Comparison of ENCODE assay signal across 27 cellular contexts in the genomic region with DNA sequence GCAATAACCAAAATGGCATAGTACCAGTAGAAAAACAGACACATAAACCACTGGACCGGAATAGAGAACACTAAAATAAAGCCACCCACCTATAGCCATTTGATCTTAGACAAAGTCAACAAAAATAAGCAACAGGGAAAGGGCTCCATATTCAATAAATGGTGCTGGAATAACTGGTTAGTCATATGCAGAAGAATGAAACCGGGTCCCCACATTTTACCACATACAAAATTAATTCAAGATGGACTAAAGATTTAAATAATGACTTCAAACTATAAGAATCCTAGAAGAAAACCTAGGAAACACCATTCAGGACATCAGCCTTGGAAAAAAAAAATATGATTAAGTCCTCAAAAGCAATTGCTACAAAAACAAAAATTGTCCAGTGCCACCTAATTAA. TPM values are rescaled to one million over a fixed set of nuclear protein-coding genes. Genes with fewer than 3 reads are reported as not detected.
A peak's percentile ranks its signal among the peaks of the same experiment; 100 is the strongest.
DNase-seq lines count a peak whose midpoint lies in the region; ATAC-seq, FAIRE-seq and TF ChIP-seq lines count a peak whose summit lies in the region.
"Had no signal": no experiment of that assay in that cellular context is flagged by ENCODE, and none has a peak within 500 bp of the region (broad histone marks: within the 10 kb centered on the region; RNA-seq: fewer than 3 reads in every experiment).

No MANE protein-coding gene starts in this region.

- no peaks in the 10 kb centered on the region for H3K27me3 ChIP-seq in GM23248 (replicated peaks; ENCODE audit: insufficient read depth)
- H3K27me3 ChIP-seq in astrocyte (ENCODE audit: insufficient read depth, low read length), result no peaks in the 10 kb centered on the region
- H3K27me3 ChIP-seq: BLaER1, SJSA1 had no signal

- CTCF ChIA-PET in OCI-LY7 (lab: Charles Lee; ENCODE audit: unreplicated experiment), result no interaction called here

- H3K36me3 ChIP-seq in GM23248 (ENCODE audit: low read depth) (no peaks in the 10 kb centered on the region), astrocyte (ENCODE audit: insufficient read depth, low read length) (no peaks in the 10 kb centered on the region), OCI-LY7 (ENCODE audit: insufficient read depth, low read length) (no peaks in the 10 kb centered on the region)
- H3K36me3 ChIP-seq: BLaER1, SJSA1 had no signal

- FAIRE-seq in astrocyte (lab: Jason Lieb, UNC), result no peak
- FAIRE-seq: D721Med, GM18507 had no signal

- no peak overlapping the region for H3K4me3 Mint-ChIP-seq in astrocyte (ENCODE audit: unreplicated experiment)
- H3K4me3 Mint-ChIP-seq: CD4-positive, CD25-positive, alpha-beta regulatory T cell; GM23338; H9 had no signal

- in situ Hi-C loops in GM23248 (cut with MboI), result no loop called here

- H3K4me3 ChIP-seq in AG09309 (ENCODE audit: control insufficient read depth, low read depth, low read length), result no peak overlapping the region
- no peak overlapping the region for H3K4me3 ChIP-seq in GM23248
- no peak overlapping the region for H3K4me3 ChIP-seq in astrocyte (ENCODE audit: insufficient read depth, low read depth, low read length)
- H3K4me3 ChIP-seq in fibroblast of mammary gland (ENCODE audit: control insufficient read depth, low read depth, low read length), result no peak overlapping the region
- H3K4me3 ChIP-seq in OCI-LY7 (ENCODE audit: low read depth, low read length, poor library complexity, severe bottlenecking), result no peak overlapping the region
- H3K4me3 ChIP-seq: BLaER1, GM23338, PC-9, SJSA1 had no signal

- no peaks in the 10 kb centered on the region for H3K9me3 Mint-ChIP-seq in astrocyte (ENCODE audit: unreplicated experiment)
- H3K9me3 Mint-ChIP-seq: GM23338, H9 had no signal

- no TSS peak for BruUV-seq in OCI-LY7 (replicated peaks; lab: Mats Ljungman, UMichigan)

- ATAC-seq in HG02870 (IDR thresholded peaks at IDR 0.05; ENCODE audit: unreplicated experiment), result no peak
- ATAC-seq: GM23338, Right ventricle myocardium inferior had no signal

- POLR2A ChIA-PET in OCI-LY7 (lab: Charles Lee), result no interaction called here

- no peak overlapping the region for H3K27ac Mint-ChIP-seq in astrocyte (ENCODE audit: unreplicated experiment)
- H3K27ac Mint-ChIP-seq: CD4-positive, CD25-positive, alpha-beta regulatory T cell; GM23338; H9 had no signal

- TF ChIP-seq CTCF in AG09309 (IDR thresholded peaks at IDR 0.05; ENCODE audit: control insufficient read depth, insufficient read depth, low read depth, low read length, missing control alignments), result no peak
- no peak for TF ChIP-seq CTCF in astrocyte (IDR thresholded peaks at IDR 0.05; ENCODE audit: insufficient read depth, low read depth, low read length)
- no peak for TF ChIP-seq CTCF in fibroblast of mammary gland (conservative IDR thresholded peaks at IDR 0.05; ENCODE audit: control insufficient read depth, insufficient read depth, low read depth, low read length)
- no peak for TF ChIP-seq CTCF in OCI-LY7 (conservative IDR thresholded peaks at IDR 0.05; ENCODE audit: low read length)

- DNase-seq in AG09309 (ENCODE audit: low read depth) (peak; percentile 25), GM23248 (peak; percentile 29), astrocyte (ENCODE audit: low read depth) (peak; percentile 42), fibroblast of mammary gland (ENCODE audit: low read depth) (peak; percentile 21), OCI-LY7 (ENCODE audit: low spot score) (no peak), DMS153 (lab: John Stamatoyannopoulos, UW) (no peak)
- DNase-seq: CD4-positive, CD25-positive, alpha-beta regulatory T cell; DMS79; H9; NCI-H1048; NCI-H1417; NCI-H1694 treated with DMSO at 0.1 percent for 48 hours; NCI-H2081 treated with DMSO at 0.1 percent for 48 hours; NCI-H2171; NCI-H345; NCI-H510A treated with DMSO at 0.1 percent for 48 hours; NCI-H748 treated with DMSO at 0.1 percent for 48 hours; PC-9 had no signal

- no peaks in the 10 kb centered on the region for H3K4me1 ChIP-seq in GM23248 (ENCODE audit: insufficient read depth)
- H3K4me1 ChIP-seq in astrocyte (ENCODE audit: insufficient read depth, low read length), result peaks cover 9% of the 10 kb centered on the region
- no peaks in the 10 kb centered on the region for H3K4me1 ChIP-seq in OCI-LY7 (ENCODE audit: insufficient read depth, low read length, poor library complexity, severe bottlenecking)
- H3K4me1 ChIP-seq: BLaER1 had no signal

- peaks cover 7% of the 10 kb centered on the region for H3K4me1 Mint-ChIP-seq in astrocyte (ENCODE audit: low read depth, unreplicated experiment)
- H3K4me1 Mint-ChIP-seq: CD4-positive, CD25-positive, alpha-beta regulatory T cell; GM23338; H9 had no signal

- H3K79me2 ChIP-seq in GM23248 (ENCODE audit: insufficient read depth) (no peaks in the 10 kb centered on the region), astrocyte (ENCODE audit: insufficient read depth, low read length) (no peaks in the 10 kb centered on the region), OCI-LY7 (ENCODE audit: insufficient read depth, low read depth, low read length) (no peaks in the 10 kb centered on the region)

- H3K9ac ChIP-seq in GM23248 (no peak overlapping the region), astrocyte (ENCODE audit: low read length) (no peak overlapping the region)
- H3K9ac ChIP-seq: BLaER1 had no signal

- H3K9me2 ChIP-seq in GM23248 (ENCODE audit: insufficient read depth), result no peaks in the 10 kb centered on the region
- H3K9me2 ChIP-seq in OCI-LY7 (ENCODE audit: insufficient read depth, low read length), result no peaks in the 10 kb centered on the region

- no peaks in the 10 kb centered on the region for H3K27me3 Mint-ChIP-seq in astrocyte (ENCODE audit: low read depth, unreplicated experiment)
- H3K27me3 Mint-ChIP-seq: CD4-positive, CD25-positive, alpha-beta regulatory T cell had no signal

- no peak overlapping the region for H3K27ac ChIP-seq in GM23248
- no peak overlapping the region for H3K27ac ChIP-seq in astrocyte (ENCODE audit: low read depth, low read length)
- H3K27ac ChIP-seq in OCI-LY7 (ENCODE audit: low read depth, low read length, poor library complexity, severe bottlenecking), result no peak overlapping the region
- H3K27ac ChIP-seq: 22Rv1, BLaER1, HL-60, PC-9, SJSA1 had no signal

- H3K36me3 Mint-ChIP-seq in astrocyte (ENCODE audit: low read depth, unreplicated experiment), result no peaks in the 10 kb centered on the region
- H3K36me3 Mint-ChIP-seq: CD4-positive, CD25-positive, alpha-beta regulatory T cell had no signal

- H3K9me3 ChIP-seq in GM23248 (ENCODE audit: low read depth) (no peaks in the 10 kb centered on the region), astrocyte (ENCODE audit: insufficient read depth, low read depth, low read length) (no peaks in the 10 kb centered on the region), OCI-LY7 (ENCODE audit: low read length) (no peaks in the 10 kb centered on the region)
- H3K9me3 ChIP-seq: BLaER1, SJSA1 had no signal

- no peak overlapping the region for H2AFZ ChIP-seq in GM23248
- no peak overlapping the region for H2AFZ ChIP-seq in astrocyte (ENCODE audit: low read depth, low read length)
- H2AFZ ChIP-seq in OCI-LY7 (ENCODE audit: low read length), result no peak overlapping the region
- H2AFZ ChIP-seq: GM23338, PC-9 had no signal

- H3F3A ChIP-seq in GM23248 (ENCODE audit: insufficient read depth), result no peaks in the 10 kb centered on the region

- H4K20me1 ChIP-seq in GM23248 (ENCODE audit: insufficient read depth) (no peaks in the 10 kb centered on the region), astrocyte (ENCODE audit: insufficient read depth, low read length) (no peaks in the 10 kb centered on the region), OCI-LY7 (ENCODE audit: insufficient read depth, low read length) (no peaks in the 10 kb centered on the region)
- H4K20me1 ChIP-seq: BLaER1 had no signal

- 23 to 44% methylated on average over 2 of the region's 2 CpGs for WGBS in GM23248 (ENCODE audit: low coverage in 1 of 2, low lambda C conversion rate in 2 of 2, missing lambda C conversion rate in 2 of 2), 2 experiments

- intact Hi-C loops in OCI-LY7 (cut with micrococcal nuclease; ENCODE audit: unreplicated experiment), result no loop called here

- H3K4me2 ChIP-seq in GM23248 (ENCODE audit: unreplicated experiment), result no peak overlapping the region
- H3K4me2 ChIP-seq in astrocyte (ENCODE audit: low read length), result peak overlapping the region; percentile 46
- no peak overlapping the region for H3K4me2 ChIP-seq in OCI-LY7 (ENCODE audit: low read length)
- H3K4me2 ChIP-seq: BLaER1, GM23338, PC-9 had no signal

RNA-seq across cellular contexts. Expression of a gene that starts 30.1 kb away (rescaled TPM):
- 0.54 and 2.0 TPM in 2 replicates for total RNA-seq in GM23248 (2014; rRNA removed; shearing (Covaris generic))
- 0.56 and 1.4 TPM in 2 replicates for polyA plus RNA-seq in GM23248 (2016; fragmentation: Nextera tagmentation; extraction: Ambion mirVana)
- total RNA-seq in astrocyte, result 36.5 and 49.2 TPM in 2 replicates
- total RNA-seq in OCI-LY7 (2014; rRNA removed; shearing (Covaris generic)), result not detected in 2 replicates
- total RNA-seq in OCI-LY7 (2022), result not detected in 2 replicates
- total RNA-seq: CD4-positive, CD25-positive, alpha-beta regulatory T cell; PC-9 had no signal
- polyA plus RNA-seq: CD4-positive, CD25-positive, alpha-beta regulatory T cell had no signal

Comparison
In these comparisons a context has a peak if more than half of its experiments do, and no peak if none do; other contexts are left out.
1. DNase-seq: peak in AG09309 (single experiment), GM23248 (single experiment), astrocyte (single experiment) and fibroblast of mammary gland (single experiment); none in OCI-LY7 (single experiment) and DMS153 (single experiment).
2. RNA of a gene that starts 30.1 kb away (total RNA-seq): 36.5 to 49.2 TPM in astrocyte; 0.54 to 2.0 TPM in GM23248 and not detected in OCI-LY7; every median in the first group is over 10 times any median in the second.